In the genomic region with DNA sequence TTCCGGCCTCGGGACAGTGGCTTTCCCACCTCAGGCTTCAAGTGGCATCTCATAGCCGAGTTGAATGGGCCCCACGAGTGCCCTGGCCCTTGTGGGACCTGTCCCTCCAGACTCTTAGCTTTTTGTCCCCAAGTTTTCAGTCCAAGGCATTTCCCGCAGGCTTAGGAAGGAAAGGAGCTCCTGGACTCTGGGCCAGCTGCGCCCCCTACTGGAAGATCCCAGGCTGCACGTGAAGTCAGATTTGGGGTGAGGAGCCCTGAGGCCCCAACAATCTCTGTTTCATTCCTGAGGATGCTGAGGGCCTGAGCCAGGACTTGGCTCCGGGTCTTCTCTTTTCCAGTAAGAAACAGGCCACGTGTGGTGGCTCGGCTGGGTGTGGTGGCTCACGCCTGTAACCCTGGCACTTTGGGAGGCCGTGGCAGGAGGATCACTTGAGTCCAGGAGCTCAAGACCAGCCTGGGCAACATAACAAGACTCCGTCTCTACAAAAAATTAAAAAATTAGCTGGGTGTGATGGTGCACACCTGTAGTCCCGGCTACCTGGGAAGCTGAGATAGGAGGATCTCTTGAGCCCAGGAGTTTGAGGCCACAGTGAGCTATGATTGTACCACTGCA, we compare ENCODE assay signal across 8 cellular contexts.
A peak's percentile ranks its signal among the peaks of the same experiment; 100 is the strongest.
DNase-seq lines count a peak whose midpoint lies in the region; ATAC-seq, FAIRE-seq and TF ChIP-seq lines count a peak whose summit lies in the region.

No MANE protein-coding gene starts in this region.

- no peaks in the 10 kb centered on the region for H3K36me3 Mint-ChIP-seq in activated T-helper 17 cell treated with anti-CD3 and anti-CD28 coated beads, Interleukin-2, amount 50 U/mL, for 72 hours (ENCODE audit: low read depth)

- no peak overlapping the region for H3K27ac ChIP-seq in pancreas
- H3K27ac ChIP-seq in effector memory CD4-positive, alpha-beta T cell (ENCODE audit: insufficient read depth, low read length, poor library complexity, severe bottlenecking): no peak overlapping the region

- H3K4me3 Mint-ChIP-seq in activated T-helper 17 cell treated with anti-CD3 and anti-CD28 coated beads, Interleukin-2, amount 50 U/mL, for 72 hours: no peak overlapping the region

- no peaks in the 10 kb centered on the region for H3K27me3 ChIP-seq in pancreas
- H3K27me3 ChIP-seq in effector memory CD4-positive, alpha-beta T cell (replicated peaks; ENCODE audit: control insufficient read depth, insufficient read depth, low read length, poor library complexity, severe bottlenecking): no peaks in the 10 kb centered on the region

- ATAC-seq in pancreas: peak; percentile 67 to 76 (median 70)
- ATAC-seq in activated T-helper 17 cell treated with anti-CD3 and anti-CD28 coated beads, Interleukin-2, amount 50 U/mL, for 72 hours (replicated peaks): no peak

- H3K27ac Mint-ChIP-seq in activated T-helper 17 cell treated with anti-CD3 and anti-CD28 coated beads, Interleukin-2, amount 50 U/mL, for 72 hours: no peak overlapping the region

- intact Hi-C loops in pancreas (cut with DNase I): loop anchor here in 1 of 3 donors (10.0 kb wide), 1 partner anchor 102 kb away; no protein-coding TSS in a partner anchor

- DNase-seq in Ammon's horn (ENCODE audit: low spot score) (peak; percentile 79), GM12892 (ENCODE audit: insufficient read length) (peak; percentile 58), NCI-H526 treated with DMSO at 0.1 percent for 48 hours (lab: John Stamatoyannopoulos, UW) (peak; percentile 9), globus pallidus (ENCODE audit: low spot score) (peak; percentile 67), pancreas (peak in 5 of 6 donors; percentile 56 to 85 (median 78))
- peak; percentile 67 to 73 for DNase-seq in activated T-cell treated with anti-CD3 and anti-CD28 coated beads, Interleukin-2, amount 50 U/mL, for 48 hours
- no peak for DNase-seq in effector memory CD4-positive, alpha-beta T cell

- H3K27me3 Mint-ChIP-seq in activated T-helper 17 cell treated with anti-CD3 and anti-CD28 coated beads, Interleukin-2, amount 50 U/mL, for 72 hours: peaks cover 4% of the 10 kb centered on the region

- H3K4me3 ChIP-seq in pancreas: no peak overlapping the region
- no peak overlapping the region for H3K4me3 ChIP-seq in effector memory CD4-positive, alpha-beta T cell (ENCODE audit: insufficient read depth, low read depth, low read length, poor library complexity, severe bottlenecking)

- no peak for TF ChIP-seq POLR2A in GM12892 (IDR thresholded peaks at IDR 0.05; ENCODE audit: low read depth, low read length)

- FAIRE-seq in GM12892 (lab: Jason Lieb, UNC) (peak; percentile 51), pancreas (lab: Jason Lieb, UNC) (no peak)

- WGBS in pancreas, 2 donors: 62 to 65% methylated on average over 14 of the region's 14 CpGs

- H3K36me3 ChIP-seq in pancreas: peaks cover 2 to 68% (median 14%) of the 10 kb centered on the region in 3 donors
- H3K36me3 ChIP-seq in effector memory CD4-positive, alpha-beta T cell (ENCODE audit: control insufficient read depth, insufficient read depth, low read length): no peaks in the 10 kb centered on the region

- H3K4me1 Mint-ChIP-seq in activated T-helper 17 cell treated with anti-CD3 and anti-CD28 coated beads, Interleukin-2, amount 50 U/mL, for 72 hours: no peaks in the 10 kb centered on the region

- H3K9me3 ChIP-seq in pancreas: no peaks in the 10 kb centered on the region
- no peaks in the 10 kb centered on the region for H3K9me3 ChIP-seq in effector memory CD4-positive, alpha-beta T cell (ENCODE audit: control insufficient read depth, low read length)

- H3K9me3 Mint-ChIP-seq in activated T-helper 17 cell treated with anti-CD3 and anti-CD28 coated beads, Interleukin-2, amount 50 U/mL, for 72 hours: no peaks in the 10 kb centered on the region

- H3K4me1 ChIP-seq in pancreas: peaks cover 0 to 5% (median 0%) of the 10 kb centered on the region in 3 donors
- no peaks in the 10 kb centered on the region for H3K4me1 ChIP-seq in effector memory CD4-positive, alpha-beta T cell (ENCODE audit: control insufficient read depth, insufficient read depth, low read length, poor library complexity, severe bottlenecking)

- TF ChIP-seq CTCF in pancreas (IDR thresholded peaks at IDR 0.05): peak; percentile 78 to 93 (median 90)

Comparison
In these comparisons a context has a peak if more than half of its experiments do, and no peak if none do; other contexts are left out.
1. DNase-seq: peak in Ammon's horn (single experiment), GM12892 (single experiment), NCI-H526 treated with DMSO at 0.1 percent for 48 hours (single experiment), activated T-cell treated with anti-CD3 and anti-CD28 coated beads, Interleukin-2, amount 50 U/mL, for 48 hours (2 of 2), globus pallidus (single experiment) and pancreas (5 of 6); none in effector memory CD4-positive, alpha-beta T cell (0 of 3).